In genomic region chr19:38656171-38656981, GRCh38 we compare ENCODE assay signal across 1 cellular context.
TF ChIP-seq lines count a peak whose summit lies in the region.

No MANE protein-coding gene starts in this region.

TF ChIP-seq in HEK293, 187 proteins besides CTCF, POLR2A, EP300 and RAD21 (continued from another document and continues in another):
- TF ChIP-seq TSHZ1 (tag by site-specific recombination; IDR thresholded peaks at IDR 0.05; ENCODE audit: borderline replicate concordance) (no peak), ZNF560 (tag by site-specific recombination; IDR thresholded peaks at IDR 0.05; ENCODE audit: borderline replicate concordance) (no peak), ZNF2 (tag by site-specific recombination; IDR thresholded peaks at IDR 0.05) (no peak), ZNF501 (tag by site-specific recombination; IDR thresholded peaks at IDR 0.05) (no peak), ZNF548 (tag by site-specific recombination; IDR thresholded peaks at IDR 0.05) (no peak), HOXC10 (CRISPR knock-in tag; IDR thresholded peaks at IDR 0.05) (no peak), ZNF292 (tag by site-specific recombination; IDR thresholded peaks at IDR 0.05; ENCODE audit: borderline replicate concordance, low read depth) (no peak), OVOL3 (tag by site-specific recombination; IDR thresholded peaks at IDR 0.05) (no peak), ZNF335 (tag by site-specific recombination; conservative IDR thresholded peaks at IDR 0.05) (no peak), SP7 (tag by site-specific recombination; IDR thresholded peaks at IDR 0.05) (peak; percentile 46; the same call in 1 of the 2 replicates), ZNF830 (tag by site-specific recombination; IDR thresholded peaks at IDR 0.05; ENCODE audit: low read depth) (no peak), ZNF544 (tag by site-specific recombination; IDR thresholded peaks at IDR 0.05) (no peak), ZEB2 (tag by site-specific recombination; IDR thresholded peaks at IDR 0.05) (peak; percentile 40; the same call in 1 of the 2 replicates), ZNF449 (tag by site-specific recombination; IDR thresholded peaks at IDR 0.05) (no peak), ZNF133 (tag by site-specific recombination; IDR thresholded peaks at IDR 0.05) (no peak), PRDM10 (tag by site-specific recombination; IDR thresholded peaks at IDR 0.05) (peak; percentile 62), ZNF645 (tag by site-specific recombination; IDR thresholded peaks at IDR 0.05) (no peak), ZNF707 (tag by site-specific recombination; IDR thresholded peaks at IDR 0.05) (no peak), IKZF3 (tag by site-specific recombination; IDR thresholded peaks at IDR 0.05) (peak; percentile 68; the same call in 1 of the 2 replicates), ZNF157 (tag by site-specific recombination; IDR thresholded peaks at IDR 0.05) (no peak), ZBTB49 (tag by site-specific recombination; IDR thresholded peaks at IDR 0.05; ENCODE audit: low read depth) (no peak), ZNF16 (tag by site-specific recombination; IDR thresholded peaks at IDR 0.05; ENCODE audit: low read depth) (no peak), SP3 (tag by site-specific recombination; IDR thresholded peaks at IDR 0.05) (no peak), MZF1 (tag by site-specific recombination; IDR thresholded peaks at IDR 0.05; ENCODE audit: borderline replicate concordance) (no peak), ZNF596 (tag by site-specific recombination; IDR thresholded peaks at IDR 0.05) (no peak), ZSCAN4 (tag by site-specific recombination; IDR thresholded peaks at IDR 0.05) (no peak), PRDM4 (tag by site-specific recombination; IDR thresholded peaks at IDR 0.05) (no peak), ZNF791 (tag by site-specific recombination; IDR thresholded peaks at IDR 0.05) (no peak), ZNF473 (tag by site-specific recombination; IDR thresholded peaks at IDR 0.05) (no peak), PRDM6 (tag by site-specific recombination; IDR thresholded peaks at IDR 0.05) (peak; percentile 63), ZBTB7A (tag by site-specific recombination; IDR thresholded peaks at IDR 0.05; ENCODE audit: low read depth) (no peak), ZNF658 (tag by site-specific recombination; IDR thresholded peaks at IDR 0.05) (no peak), ZNF768 (tag by site-specific recombination; IDR thresholded peaks at IDR 0.05) (no peak), ZNF561 (tag by site-specific recombination; IDR thresholded peaks at IDR 0.05; ENCODE audit: borderline replicate concordance) (no peak), KLF16 (tag by site-specific recombination; IDR thresholded peaks at IDR 0.05) (no peak), GFI1B (tag by site-specific recombination; IDR thresholded peaks at IDR 0.05) (no peak), ZNF114 (tag by site-specific recombination; IDR thresholded peaks at IDR 0.05) (no peak), ZFHX2 (tag by site-specific recombination; conservative IDR thresholded peaks at IDR 0.05) (no peak), ZFP3 (tag by site-specific recombination; IDR thresholded peaks at IDR 0.05; ENCODE audit: low read depth) (no peak), MEIS1 (CRISPR knock-in tag; IDR thresholded peaks at IDR 0.05; ENCODE audit: borderline replicate concordance) (no peak), EGR2 (tag by site-specific recombination; IDR thresholded peaks at IDR 0.05; ENCODE audit: low read depth) (peak; percentile 37; the same call in 1 of the 2 replicates)
- TF ChIP-seq, protein P1, sequence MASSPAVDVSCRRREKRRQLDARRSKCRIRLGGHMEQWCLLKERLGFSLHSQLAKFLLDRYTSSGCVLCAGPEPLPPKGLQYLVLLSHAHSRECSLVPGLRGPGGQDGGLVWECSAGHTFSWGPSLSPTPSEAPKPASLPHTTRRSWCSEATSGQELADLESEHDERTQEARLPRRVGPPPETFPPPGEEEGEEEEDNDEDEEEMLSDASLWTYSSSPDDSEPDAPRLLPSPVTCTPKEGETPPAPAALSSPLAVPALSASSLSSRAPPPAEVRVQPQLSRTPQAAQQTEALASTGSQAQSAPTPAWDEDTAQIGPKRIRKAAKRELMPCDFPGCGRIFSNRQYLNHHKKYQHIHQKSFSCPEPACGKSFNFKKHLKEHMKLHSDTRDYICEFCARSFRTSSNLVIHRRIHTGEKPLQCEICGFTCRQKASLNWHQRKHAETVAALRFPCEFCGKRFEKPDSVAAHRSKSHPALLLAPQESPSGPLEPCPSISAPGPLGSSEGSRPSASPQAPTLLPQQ (tag by site-specific recombination; IDR thresholded peaks at IDR 0.05) = no peak
